In the genomic region with DNA sequence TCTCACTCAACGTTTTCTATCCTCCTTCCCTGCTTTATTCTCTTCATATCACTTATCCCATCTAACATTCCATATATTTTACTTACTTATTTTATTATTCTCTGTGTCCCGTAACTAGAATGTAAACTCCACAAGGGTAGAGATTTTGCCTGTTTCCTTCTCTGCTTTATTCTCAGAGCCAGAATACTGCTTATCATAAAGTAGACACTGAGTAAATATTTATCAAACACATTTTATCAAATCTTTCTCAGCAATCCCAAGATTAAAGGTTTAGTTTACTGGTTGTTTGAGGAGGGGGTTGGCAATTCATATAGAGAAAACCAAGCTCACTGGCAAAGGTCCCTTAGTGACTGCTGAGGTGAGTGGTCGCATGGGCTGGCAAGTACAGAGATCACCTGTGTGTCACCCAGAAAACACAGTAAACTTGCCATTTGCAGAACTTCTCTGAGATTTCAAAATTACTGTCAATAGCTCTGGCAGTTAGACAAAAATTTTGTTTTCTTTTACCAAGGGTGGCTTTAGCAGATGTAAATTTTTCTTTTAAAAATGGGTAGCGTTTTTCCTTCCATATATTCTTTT, we compare ENCODE assay signal across 27 cellular contexts.
"Had no signal": no experiment of that assay in that cellular context is flagged by ENCODE, and none has a peak within 500 bp of the region (broad histone marks: within the 10 kb centered on the region; RNA-seq: fewer than 3 reads in every experiment).

No MANE protein-coding gene starts in this region.

- H3K27me3 ChIP-seq: stomach, suprapubic skin, testis, thyroid gland, tibial artery, tibial nerve, transverse colon, upper lobe of left lung, upper lobe of right lung, uterus, vagina had no signal

- DNase-seq: stimulated activated CD4-positive, alpha-beta T cell treated with anti-CD3 and anti-CD28 coated beads, Interleukin-2, amount 100 ng/mL, for 48 hours; stimulated activated CD4-positive, alpha-beta T cell treated with anti-CD3 and anti-CD28 coated beads, Interleukin-4, amount 100 ng/mL, for 1 hour; stimulated activated CD4-positive, alpha-beta T cell treated with anti-CD3 and anti-CD28 coated beads, Interleukin-4, amount 100 ng/mL, for 24 hours; stimulated activated CD4-positive, alpha-beta T cell treated with anti-CD3 and anti-CD28 coated beads, Interleukin-4, amount 100 ng/mL, for 4 hours; stimulated activated CD8-positive, alpha-beta memory T cell treated with anti-CD3 and anti-CD28 coated beads, Interleukin-4, amount 100 ng/mL, for 48 hours; stimulated activated naive B cell treated with anti-CD40 and anti-IgM and Interleukin-4, amounts not matched to agents 10 μg/mL and 1 μg/mL and 100 μg/mL, for 72 hours; stimulated activated naive CD4-positive, alpha-beta T cell; stimulated activated naive CD4-positive, alpha-beta T cell treated with Interleukin-2 at 50 U/mL for 16 hours; stimulated activated naive CD8-positive, alpha-beta T cell treated with anti-CD3 and anti-CD28 coated beads, Interleukin-15, amount 100 ng/mL, for 72 hours; stimulated activated naive CD8-positive, alpha-beta T cell treated with anti-CD3 and anti-CD28 coated beads, Interleukin-15, Interleukin-2, amounts not matched to agents 100 U/mL and 50 U/mL, for 24 hours; stomach; substantia nigra; testis; thyroid gland; tibial artery; transverse colon; trophoblast cell; upper lobe of left lung; upper lobe of right lung; uterus had no signal

- H3K9me3 ChIP-seq: stomach, suprapubic skin, testis, thoracic aorta, thyroid gland, tibial artery, tibial nerve, transverse colon, upper lobe of left lung, upper lobe of right lung, uterus, vagina had no signal

- H3K4me1 ChIP-seq: suprapubic skin, testis, thyroid gland, tibial artery, tibial nerve, transverse colon, upper lobe of left lung, upper lobe of right lung, uterus, vagina had no signal

- H3K4me3 ChIP-seq: stomach, suprapubic skin, testis, thoracic aorta, thyroid gland, tibial artery, tibial nerve, transverse colon, upper lobe of left lung, upper lobe of right lung, uterus, vagina had no signal

- H3K27ac ChIP-seq: stomach, suprapubic skin, testis, thoracic aorta, thyroid gland, tibial artery, tibial nerve, transverse colon, upper lobe of left lung, upper lobe of right lung, uterus, vagina had no signal

- FAIRE-seq: urothelium cell line had no signal

- H3K36me3 ChIP-seq: stomach, suprapubic skin, thoracic aorta, thyroid gland, tibial artery, tibial nerve, transverse colon, upper lobe of left lung, upper lobe of right lung, uterus, vagina had no signal

- ATAC-seq: stimulated activated effector memory CD8-positive, alpha-beta T cell treated with anti-CD3 and anti-CD28 coated beads, Interleukin-12 subunit alpha, Interleukin-12 subunit beta, amount 100 ng/mL, for 72 hours; stimulated activated memory B cell treated with anti-CD40 and anti-IgM and Interleukin-4, amounts not matched to agents 10 μg/mL and 1 μg/mL and 100 μg/mL, for 72 hours; stimulated activated naive B cell treated with anti-CD40 and anti-IgM and Interleukin-4, amounts not matched to agents 10 μg/mL and 1 μg/mL and 100 μg/mL, for 72 hours; stimulated activated naive CD8-positive, alpha-beta T cell treated with anti-CD3 and anti-CD28 coated beads, Interleukin-15, amount 100 ng/mL, for 72 hours; stimulated activated naive CD8-positive, alpha-beta T cell treated with anti-CD3 and anti-CD28 coated beads, Interleukin-15, Interleukin-2, amounts not matched to agents 100 U/mL and 50 U/mL, for 24 hours; upper lobe of right lung had no signal
